Comparison of ENCODE assay signal across 8 cellular contexts in genomic region chr1:113042336-113043143, GRCh38. TPM values are rescaled to one million over a fixed set of nuclear protein-coding genes. Genes with fewer than 3 reads are reported as not detected.
DNase-seq lines count a peak whose midpoint lies in the region; ATAC-seq, FAIRE-seq and TF ChIP-seq lines count a peak whose summit lies in the region.

No MANE protein-coding gene starts in this region.

- H3K27ac ChIP-seq in HUES64 (ENCODE audit: low read depth, low read length), result peak overlapping the region; percentile 99
- peak overlapping the region; percentile 73 for H3K27ac ChIP-seq in cingulate gyrus (ENCODE audit: low read depth, low read length)
- H3K27ac ChIP-seq in kidney (ENCODE audit: low read depth in 2 of 2, low read length in 2 of 2), result peak overlapping the region in 1 of 2 donors; percentile 23

- H3K4me3 ChIP-seq in HUES64 (ENCODE audit: low read length) (peak overlapping the region; percentile 29), kidney (ENCODE audit: low read length in 2 of 2) (no peak overlapping the region)

- peaks cover 41% of the 10 kb centered on the region for H3K4me1 ChIP-seq in HUES64 (ENCODE audit: insufficient read depth, low read length)
- peaks cover 6 to 10% of the 10 kb centered on the region in 2 donors for H3K4me1 ChIP-seq in kidney (ENCODE audit: control insufficient read depth in 1 of 2, insufficient read depth in 1 of 2, low read depth in 1 of 2, low read length in 2 of 2)

- TF ChIP-seq CTCF in kidney (IDR thresholded peaks at IDR 0.05; ENCODE audit: borderline replicate concordance, extremely low read depth, insufficient read depth), result peak; percentile 69

- H3K27me3 ChIP-seq in HUES64 (ENCODE audit: insufficient read depth, low read length), result no peaks in the 10 kb centered on the region

- H3K36me3 ChIP-seq in HUES64 (ENCODE audit: insufficient read depth, low read length) (no peaks in the 10 kb centered on the region), kidney (ENCODE audit: control insufficient read depth in 1 of 2, insufficient read depth in 2 of 2, low read length in 2 of 2) (no peaks in the 10 kb centered on the region)

- H3K9me3 ChIP-seq in HUES64 (ENCODE audit: insufficient read depth, low read depth, low read length) (no peaks in the 10 kb centered on the region), kidney (ENCODE audit: control insufficient read depth in 1 of 2, low read length in 2 of 2) (no peaks in the 10 kb centered on the region)

- peak overlapping the region; percentile 74 for H3K9ac ChIP-seq in HUES64 (ENCODE audit: low read depth, low read length)
- H3K9ac ChIP-seq in kidney (ENCODE audit: low read length in 2 of 2), result peak overlapping the region in 1 of 2 donors; percentile 15

- peak; percentile 41 for DNase-seq in COLO668 (lab: John Stamatoyannopoulos, UW; ENCODE audit: unreplicated experiment)
- DNase-seq in SIG-M5 treated with dmso at 0.1 percent for 504 hours (lab: John Stamatoyannopoulos, UW; ENCODE audit: unreplicated experiment), result peak; percentile 88
- peak; percentile 79 for DNase-seq in kidney
- peak; percentile 6 for DNase-seq in stimulated activated CD4-positive, alpha-beta T cell treated with anti-CD3 and anti-CD28 coated beads, Interleukin-12 subunit alpha, Interleukin-12 subunit beta, amount 100 ng/mL, for 4 hours

- 1% methylated on average over 10 of the region's 11 CpGs for WGBS in HUES64

- FAIRE-seq in kidney (lab: Jason Lieb, UNC), result no peak

- peak; percentile 79 for ATAC-seq in GM19351 (IDR thresholded peaks at IDR 0.05; ENCODE audit: unreplicated experiment)
- no peak for ATAC-seq in GM18520 (IDR thresholded peaks at IDR 0.05; ENCODE audit: unreplicated experiment)

- intact Hi-C loops in kidney (cut with DNase I), result loop anchor here (5.0 to 10.0 kb wide), 2 partner anchors 160 to 318 kb away; no protein-coding TSS in a partner anchor

RNA-seq across cellular contexts. Expression of gene LRIG2, which starts 30.5 kb away (rescaled TPM):
- 6.4 TPM for polyA plus RNA-seq in HUES64 (2013, experiment 1 of 2)
- polyA plus RNA-seq in HUES64 (2013, experiment 2 of 2), result 8.0 TPM
- total RNA-seq in kidney, result 17.4 TPM
- 3.6 TPM for polyA plus RNA-seq in kidney (ENCODE audit: insufficient read depth, low read depth, low replicate concordance)

Comparison
In these comparisons a context has a peak if more than half of its experiments do, and no peak if none do; other contexts are left out.
1. DNase-seq: peak in every context shown above with its lines; median percentile 88 in SIG-M5 treated with dmso at 0.1 percent for 504 hours; 79 in kidney; 41 in COLO668; 6 in stimulated activated CD4-positive, alpha-beta T cell treated with anti-CD3 and anti-CD28 coated beads, Interleukin-12 subunit alpha, Interleukin-12 subunit beta, amount 100 ng/mL, for 4 hours.